20 cellular contexts compared by ENCODE assay signal in the genomic region with DNA sequence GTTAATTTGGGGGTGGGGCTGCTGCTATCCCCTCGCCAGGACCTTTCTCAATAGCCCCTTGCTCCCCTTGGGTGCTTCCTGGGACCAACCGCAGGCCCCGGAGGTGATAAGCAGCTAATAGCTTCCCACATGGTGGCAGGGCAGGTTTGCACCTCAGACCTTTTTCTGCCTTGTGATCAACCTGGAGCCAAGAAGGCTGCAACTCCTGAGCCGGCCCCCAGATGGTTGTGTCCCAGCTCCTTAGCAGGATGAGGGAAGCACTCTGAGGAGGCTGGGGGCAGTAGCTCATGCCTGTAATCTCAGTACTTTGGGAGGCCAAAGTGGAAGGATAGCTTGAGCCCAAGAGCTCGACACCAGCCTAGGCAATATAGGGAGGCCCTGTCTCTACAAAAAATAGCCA.
A peak's percentile ranks its signal among the peaks of the same experiment; 100 is the strongest.
DNase-seq lines count a peak whose midpoint lies in the region; ATAC-seq, FAIRE-seq and TF ChIP-seq lines count a peak whose summit lies in the region.
"Had no signal": no experiment of that assay in that cellular context is flagged by ENCODE, and none has a peak within 500 bp of the region (broad histone marks: within the 10 kb centered on the region; RNA-seq: fewer than 3 reads in every experiment).

No MANE protein-coding gene starts in this region.

- BruUV-seq in GM12878 (replicated peaks; lab: Mats Ljungman, UMichigan) = no TSS peak

- 11% methylated on average over 5 of the region's 5 CpGs for WGBS in GM12878 (ENCODE audit: insufficient coverage, insufficient replicate concordance, low lambda C conversion rate, missing lambda C conversion rate)
- WGBS in suprapubic skin = 61% methylated on average over 4 of the region's 5 CpGs

- H3K9me3 ChIP-seq in GM12878 (replicated peaks; ENCODE audit: control insufficient read depth, insufficient read depth, low read length) = no peaks in the 10 kb centered on the region
- no peaks in the 10 kb centered on the region for H3K9me3 ChIP-seq in suprapubic skin

- H3K27ac ChIP-seq in GM12878 (ENCODE audit: control insufficient read depth, insufficient read depth) = no peak overlapping the region
- H3K27ac ChIP-seq in suprapubic skin = no peak overlapping the region

- CTCF ChIA-PET in GM12878 (lab: Yijun Ruan, JAX) = no interaction called here

- POLR2A ChIA-PET in GM12878 (lab: Charles Lee) = no interaction called here

- DNase-seq in ELF-1 (ENCODE audit: low read depth, low spot score) = peak; percentile 48
- DNase-seq in HT-29 (ENCODE audit: low spot score) = peak; percentile 41
- DNase-seq in GM12878 (ENCODE audit: low read depth, low spot score) = no peak
- peak; percentile 37 for DNase-seq in left kidney (ENCODE audit: low read depth, low spot score)
- no peak for DNase-seq in suprapubic skin (ENCODE audit: low spot score in 2 of 2)
- no peak for DNase-seq in NCI-H2081 treated with DMSO at 0.1 percent for 48 hours (lab: John Stamatoyannopoulos, UW)
- no peak for DNase-seq in central memory CD4-positive, alpha-beta T cell
- DNase-seq: CD8-positive, alpha-beta T cell; DND-41; GF-D8; IMR-90; NCI-H1417; NCI-H1930; NCI-H2171; NCI-H446 treated with DMSO at 0.1 percent for 48 hours; NCI-H748 treated with DMSO at 0.1 percent for 48 hours; Right ventricle myocardium superior had no signal

- no peak overlapping the region for H2AFZ ChIP-seq in GM12878 (ENCODE audit: control insufficient read depth, low read depth, low read length)

- ATAC-seq in GM12878 (no peak), GM18909 (IDR thresholded peaks at IDR 0.05; ENCODE audit: poor library complexity, unreplicated experiment) (no peak)
- ATAC-seq: CD8-positive, alpha-beta T cell; Panc1 had no signal

- H3K79me2 ChIP-seq in GM12878 (ENCODE audit: control insufficient read depth, insufficient read depth, low read length) = no peaks in the 10 kb centered on the region

- no peaks in the 10 kb centered on the region for H4K20me1 ChIP-seq in GM12878 (ENCODE audit: control insufficient read depth, insufficient read depth)

- RAD21 ChIA-PET in GM12878 (lab: Charles Lee; ENCODE audit: unreplicated experiment) = no interaction called here

- H3K4me3 ChIP-seq in GM12878 (no peak overlapping the region), suprapubic skin (no peak overlapping the region)

- TF ChIP-seq EP300 in GM12878 (IDR thresholded peaks at IDR 0.05; ENCODE audit: borderline replicate concordance in 1 of 2, control insufficient read depth in 1 of 2, low read depth in 2 of 2, low read length in 2 of 2) (no peak), suprapubic skin (IDR thresholded peaks at IDR 0.05) (no peak)

- no peak for FAIRE-seq in GM12878 (lab: Jason Lieb, UNC)
- FAIRE-seq: H54 had no signal

- H3K27me3 ChIP-seq in GM12878 (replicated peaks in 1 of 2; ENCODE audit: control insufficient read depth in 2 of 2, insufficient read depth in 2 of 2, low read length in 1 of 2) (no peaks in the 10 kb centered on the region; a peak in 2 of 4 replicates), suprapubic skin (peaks cover 5% of the 10 kb centered on the region)

- H3K4me1 ChIP-seq in GM12878 (ENCODE audit: control insufficient read depth, insufficient read depth, low read length) = no peaks in the 10 kb centered on the region; the same call in 1 of the 2 replicates
- H3K4me1 ChIP-seq in suprapubic skin = peaks cover 12% of the 10 kb centered on the region

- intact Hi-C loops in GM12878 (cut with micrococcal nuclease; ENCODE audit: unreplicated experiment) = no loop called here

- H3K36me3 ChIP-seq in GM12878 (ENCODE audit: control insufficient read depth in 2 of 2, insufficient read depth in 2 of 2, low read length in 1 of 2) = no peaks in the 10 kb centered on the region
- H3K36me3 ChIP-seq in suprapubic skin = no peaks in the 10 kb centered on the region

- TF ChIP-seq POLR2A in GM12878 (IDR thresholded peaks at IDR 0.05; ENCODE audit: low read depth, low read length) = no peak
- TF ChIP-seq POLR2A in suprapubic skin (IDR thresholded peaks at IDR 0.05) = no peak

- no peak overlapping the region for H3K4me2 ChIP-seq in GM12878 (ENCODE audit: control insufficient read depth, insufficient read depth)

- no peak overlapping the region for H3K9ac ChIP-seq in GM12878 (ENCODE audit: control insufficient read depth, insufficient read depth, low read length)

- SMC1A ChIA-PET in GM12878 (lab: Charles Lee; ENCODE audit: uncharacterized antibody, unreplicated experiment) = interaction anchor here (0.8 kb wide), 1 partner anchor 48 kb away, joined by 3 read pairs; no protein-coding TSS in a partner anchor

- in situ Hi-C loops in GM12878 (cut with MboI) = no loop called here

- no peak for TF ChIP-seq RAD21 in GM12878 (IDR thresholded peaks at IDR 0.05; ENCODE audit: insufficient read depth, low read depth, low read length)

- TF ChIP-seq CTCF in GM12878 (IDR thresholded peaks at IDR 0.05 in 2 of 3, conservative IDR thresholded peaks at IDR 0.05 in 1 of 3; ENCODE audit: control insufficient read depth in 2 of 3, extremely low read depth in 1 of 3, insufficient read depth in 1 of 3, low read depth in 3 of 3, low read length in 3 of 3) (no peak), suprapubic skin (IDR thresholded peaks at IDR 0.05) (no peak)

TF ChIP-seq in GM12878, 131 proteins besides CTCF, POLR2A, EP300 and RAD21:
- TF ChIP-seq, protein P1, sequence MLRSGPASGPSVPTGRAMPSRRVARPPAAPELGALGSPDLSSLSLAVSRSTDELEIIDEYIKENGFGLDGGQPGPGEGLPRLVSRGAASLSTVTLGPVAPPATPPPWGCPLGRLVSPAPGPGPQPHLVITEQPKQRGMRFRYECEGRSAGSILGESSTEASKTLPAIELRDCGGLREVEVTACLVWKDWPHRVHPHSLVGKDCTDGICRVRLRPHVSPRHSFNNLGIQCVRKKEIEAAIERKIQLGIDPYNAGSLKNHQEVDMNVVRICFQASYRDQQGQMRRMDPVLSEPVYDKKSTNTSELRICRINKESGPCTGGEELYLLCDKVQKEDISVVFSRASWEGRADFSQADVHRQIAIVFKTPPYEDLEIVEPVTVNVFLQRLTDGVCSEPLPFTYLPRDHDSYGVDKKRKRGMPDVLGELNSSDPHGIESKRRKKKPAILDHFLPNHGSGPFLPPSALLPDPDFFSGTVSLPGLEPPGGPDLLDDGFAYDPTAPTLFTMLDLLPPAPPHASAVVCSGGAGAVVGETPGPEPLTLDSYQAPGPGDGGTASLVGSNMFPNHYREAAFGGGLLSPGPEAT (IDR thresholded peaks at IDR 0.05; ENCODE audit: low read depth) = no peak
- TF ChIP-seq NFXL1 (IDR thresholded peaks at IDR 0.05; ENCODE audit: borderline replicate concordance) (peak; percentile 80; the same call in 1 of the 2 replicates), PBX3 (IDR thresholded peaks at IDR 0.05; ENCODE audit: insufficient replicate concordance, low read depth, low read length) (no peak), ETV6 (conservative IDR thresholded peaks at IDR 0.05 in 1 of 2, IDR thresholded peaks at IDR 0.05 in 1 of 2; ENCODE audit: borderline replicate concordance in 1 of 2, low read depth in 1 of 2) (peak in 1 of 2 experiments; percentile 88; a peak in 2 of 4 replicates)

Comparison
In these comparisons a context has a peak if more than half of its experiments do, and no peak if none do; other contexts are left out.
1. DNase-seq: peak in ELF-1 (single experiment), HT-29 (single experiment) and left kidney (single experiment); none in GM12878 (single experiment), suprapubic skin (0 of 2), NCI-H2081 treated with DMSO at 0.1 percent for 48 hours (single experiment) and central memory CD4-positive, alpha-beta T cell (single experiment).